In genomic region chr12:42240131-42240750, GRCh38 we compare ENCODE assay signal across 25 cellular contexts.
"Had no signal": no experiment of that assay in that cellular context is flagged by ENCODE, and none has a peak within 500 bp of the region (broad histone marks: within the 10 kb centered on the region; RNA-seq: fewer than 3 reads in every experiment).

No MANE protein-coding gene starts in this region.

- H3K27ac ChIP-seq: brain microvascular endothelial cell, coronary artery, heart left ventricle, stomach, thyroid gland, upper lobe of right lung had no signal

- ATAC-seq: activated CD4-positive, CD25-positive, alpha-beta regulatory T cell treated with anti-CD3 and anti-CD28 coated beads, Interleukin-2, amount 50 U/mL, for 24 hours; esophagus mucosa; heart left ventricle; left ventricle myocardium superior; mucosa of descending colon; right cardiac atrium; stimulated activated naive B cell treated with anti-CD40 and anti-IgM and Interleukin-4, amounts not matched to agents 10 μg/mL and 1 μg/mL and 100 μg/mL, for 72 hours; upper lobe of right lung had no signal

- DNase-seq: activated CD4-positive, alpha-beta T cell treated with anti-CD3 and anti-CD28 coated beads for 48 hours; activated CD4-positive, alpha-beta T cell treated with anti-CD3 and anti-CD28 coated beads, Interleukin-2, amount 50 U/mL, for 48 hours; activated CD8-positive, alpha-beta memory T cell treated with anti-CD3 and anti-CD28 coated beads, Interleukin-2, amount 50 U/mL, for 48 hours; activated gamma-delta T cell treated with Interleukin-2 at 50 U/mL for 16 hours; activated naive CD4-positive, alpha-beta T cell treated with anti-CD3 and anti-CD28 coated beads, Interleukin-2, amount 50 U/mL, for 16 hours; activated T-cell treated with anti-CD3 and anti-CD28 coated beads, Interleukin-2, amount 50 U/mL, for 24 hours; amniotic stem cell; brain microvascular endothelial cell; foreskin fibroblast; heart left ventricle; hypothalamus; islet precursor cell; left ventricle myocardium superior; mucosa of descending colon; right cardiac atrium; stimulated activated CD4-positive, alpha-beta T cell treated with anti-CD3 and anti-CD28 coated beads, Interleukin-15, amount 100 ng/mL, for 24 hours; stimulated activated CD4-positive, alpha-beta T cell treated with anti-CD3 and anti-CD28 coated beads, Interleukin-2, amount 100 ng/mL, for 24 hours; stimulated activated naive B cell treated with anti-CD40 and anti-IgM and Interleukin-4, amounts not matched to agents 10 μg/mL and 1 μg/mL and 100 μg/mL, for 72 hours; stomach; T-helper 9 cell; thyroid gland; upper lobe of right lung had no signal

- H3K4me3 ChIP-seq: coronary artery, heart left ventricle, mucosa of descending colon, stomach, thyroid gland, upper lobe of right lung had no signal

- H3K9me3 ChIP-seq: heart left ventricle, mucosa of descending colon, stomach, thyroid gland, upper lobe of right lung had no signal

- H3K27me3 ChIP-seq: brain microvascular endothelial cell, heart left ventricle, stomach, thyroid gland, upper lobe of right lung had no signal

- H3K36me3 ChIP-seq: brain microvascular endothelial cell, stomach, thyroid gland, upper lobe of right lung had no signal
